In the genomic region with DNA sequence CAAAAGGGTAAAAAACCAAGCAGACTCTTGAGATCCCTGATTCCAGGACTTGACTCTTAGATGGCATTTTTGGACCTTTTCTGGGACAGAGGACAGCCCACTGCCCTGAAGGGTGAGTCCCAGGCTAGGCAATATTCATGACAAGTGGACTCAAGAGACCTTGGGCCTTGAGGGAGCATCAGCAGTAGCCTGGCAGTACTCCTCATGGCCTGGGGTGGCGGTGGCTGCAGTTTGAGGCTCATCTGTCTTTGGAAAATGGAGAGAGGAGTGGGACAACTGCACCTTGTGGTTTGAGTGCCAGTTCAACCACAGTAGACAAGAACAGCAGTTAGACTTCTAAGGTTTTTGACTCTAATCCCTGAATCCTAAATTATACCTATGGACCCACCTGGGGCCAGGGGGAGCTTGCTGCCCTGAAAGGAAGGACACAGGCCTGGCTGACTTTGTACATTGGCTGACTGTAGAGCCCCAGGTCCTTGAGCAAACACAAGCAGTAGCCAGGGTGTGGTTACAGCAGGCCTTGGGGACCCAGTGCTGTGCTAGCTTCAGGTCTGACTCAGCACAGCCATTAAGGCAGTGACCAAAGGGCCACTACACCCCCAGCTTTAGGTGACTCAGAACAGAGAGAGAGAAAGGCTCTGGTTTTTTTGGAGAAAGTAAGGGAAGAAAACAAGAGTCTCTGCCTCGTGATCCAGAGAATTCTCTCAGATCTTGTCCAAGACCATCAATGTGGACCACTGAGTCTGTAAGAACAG, we compare ENCODE assay signal across 22 cellular contexts.
DNase-seq lines count a peak whose midpoint lies in the region; ATAC-seq, FAIRE-seq and TF ChIP-seq lines count a peak whose summit lies in the region.
"Had no signal": no experiment of that assay in that cellular context is flagged by ENCODE, and none has a peak within 500 bp of the region (broad histone marks: within the 10 kb centered on the region; RNA-seq: fewer than 3 reads in every experiment).

No MANE protein-coding gene starts in this region.

- H3K36me3 ChIP-seq in SU-DHL-6 (ENCODE audit: low read length), result no peaks in the 10 kb centered on the region
- H3K36me3 ChIP-seq in Karpas-422 (ENCODE audit: insufficient read depth, low read length), result no peaks in the 10 kb centered on the region
- H3K36me3 ChIP-seq: thoracic aorta had no signal

- no peaks in the 10 kb centered on the region for H3K9me3 ChIP-seq in SU-DHL-6 (ENCODE audit: insufficient read depth, low read length)
- H3K9me3 ChIP-seq in Karpas-422 (ENCODE audit: low read length), result peaks cover 14% of the 10 kb centered on the region; the same call in 1 of the 2 replicates
- H3K9me3 ChIP-seq: psoas muscle, thoracic aorta had no signal

- ATAC-seq in GM19397 (IDR thresholded peaks at IDR 0.05; ENCODE audit: unreplicated experiment), result no peak
- no peak for ATAC-seq in GM19351 (IDR thresholded peaks at IDR 0.05; ENCODE audit: unreplicated experiment)
- ATAC-seq: effector memory CD8-positive, alpha-beta T cell; psoas muscle had no signal

- H3K27me3 ChIP-seq in SU-DHL-6 (ENCODE audit: low read length) (no peaks in the 10 kb centered on the region), Karpas-422 (ENCODE audit: low read length) (no peaks in the 10 kb centered on the region)

- no peaks in the 10 kb centered on the region for H3K9me2 ChIP-seq in SU-DHL-6 (replicated peaks; ENCODE audit: insufficient read depth, low read length)
- no peaks in the 10 kb centered on the region for H3K9me2 ChIP-seq in Karpas-422 (replicated peaks; ENCODE audit: insufficient read depth, low read length)

- no peak overlapping the region for H3K4me3 ChIP-seq in SU-DHL-6 (ENCODE audit: insufficient read depth, low read length, poor library complexity, severe bottlenecking)
- H3K4me3 ChIP-seq in Karpas-422 (ENCODE audit: low read length), result no peak overlapping the region
- H3K4me3 ChIP-seq: psoas muscle, thoracic aorta had no signal

- no peak overlapping the region for H3K27ac ChIP-seq in 22Rv1
- no peak overlapping the region for H3K27ac ChIP-seq in SU-DHL-6 (ENCODE audit: low read depth, low read length)
- H3K27ac ChIP-seq in Karpas-422 (ENCODE audit: low read length), result no peak overlapping the region
- H3K27ac ChIP-seq: psoas muscle, thoracic aorta had no signal

- DNase-seq in H54 (ENCODE audit: insufficient read length, low spot score), result no peak
- DNase-seq in glomerular visceral epithelial cell (ENCODE audit: extremely low spot score), result peak; percentile 11
- no peak for DNase-seq in posterior vena cava (ENCODE audit: low spot score)
- DNase-seq in Karpas-422, result no peak
- DNase-seq: activated CD4-positive, alpha-beta T cell treated with anti-CD3 and anti-CD28 coated beads, Interleukin-2, amount 50 U/mL, for 4 hours; activated naive CD4-positive, alpha-beta T cell treated with Interleukin-2 at 50 U/mL for 16 hours; anterior cingulate cortex; cerebellar nuclear complex; DMS153; effector memory CD8-positive, alpha-beta T cell; hypothalamus; kidney glomerular epithelial cell; midbrain; NCI-H1417 treated with DMSO at 0.1 percent for 48 hours; NCI-H2171 treated with DMSO at 0.1 percent for 48 hours; NCI-H774; psoas muscle had no signal

- H4K20me1 ChIP-seq in SU-DHL-6 (ENCODE audit: low read depth, low read length), result no peaks in the 10 kb centered on the region
- H4K20me1 ChIP-seq in Karpas-422 (ENCODE audit: insufficient read depth, low read depth, low read length), result no peaks in the 10 kb centered on the region

- H3K79me2 ChIP-seq in SU-DHL-6 (ENCODE audit: insufficient read depth, low read length) (no peaks in the 10 kb centered on the region), Karpas-422 (ENCODE audit: low read length) (no peaks in the 10 kb centered on the region)

- no peaks in the 10 kb centered on the region for H3F3A ChIP-seq in SU-DHL-6 (ENCODE audit: insufficient read depth)

- TF ChIP-seq CTCF in 22Rv1 (IDR thresholded peaks at IDR 0.05) (0 out of 2 replicates have a peak, but pooled peaks have one; percentile 10), SU-DHL-6 (IDR thresholded peaks at IDR 0.05; ENCODE audit: insufficient read depth, low read length, poor library complexity, severe bottlenecking) (no peak)

- TF ChIP-seq POLR2A in H54 (IDR thresholded peaks at IDR 0.05; ENCODE audit: low read depth, low read length), result no peak

- intact Hi-C loops in posterior vena cava (cut with DNase I), result no loop called here

- no peak overlapping the region for H3K4me2 ChIP-seq in SU-DHL-6 (ENCODE audit: low read depth, low read length, poor library complexity, severe bottlenecking)
- no peak overlapping the region for H3K4me2 ChIP-seq in Karpas-422 (ENCODE audit: low read depth, low read length, poor library complexity, severe bottlenecking)

- H3K9ac ChIP-seq in SU-DHL-6 (ENCODE audit: low read length) (no peak overlapping the region), Karpas-422 (ENCODE audit: low read length) (no peak overlapping the region)

- H2AFZ ChIP-seq in SU-DHL-6 (ENCODE audit: low read depth, low read length, severe bottlenecking) (peak overlapping the region; percentile 46), Karpas-422 (ENCODE audit: low read length) (no peak overlapping the region)

- no peaks in the 10 kb centered on the region for H3K4me1 ChIP-seq in Karpas-422 (ENCODE audit: low read length)
- H3K4me1 ChIP-seq: psoas muscle had no signal

- FAIRE-seq in H54 (lab: Jason Lieb, UNC), result peak; percentile 66
